ENCODE assay signal across 24 cellular contexts in genomic region chr16:13839577-13839976, GRCh38.
A peak's percentile ranks its signal among the peaks of the same experiment; 100 is the strongest.
DNase-seq lines count a peak whose midpoint lies in the region; ATAC-seq and TF ChIP-seq lines count a peak whose summit lies in the region.
"Had no signal": no experiment of that assay in that cellular context is flagged by ENCODE, and none has a peak within 500 bp of the region (broad histone marks: within the 10 kb centered on the region; RNA-seq: fewer than 3 reads in every experiment).

No MANE protein-coding gene starts in this region.

- intact Hi-C loops in tibial artery (cut with DNase I; ENCODE audit: low total_unique reads), result no loop called here

- H3K27me3 ChIP-seq in GM06990 (replicated peaks; ENCODE audit: control insufficient read depth, insufficient read depth, low read length), result no peaks in the 10 kb centered on the region
- H3K27me3 ChIP-seq in tibial artery, result peaks cover 0 to 2% of the 10 kb centered on the region in 2 donors
- H3K27me3 ChIP-seq in BE2C, result no peaks in the 10 kb centered on the region; the same call in 1 of the 2 replicates

- H3K27ac ChIP-seq in tibial artery, result no peak overlapping the region
- H3K27ac ChIP-seq: heart right ventricle, SK-N-MC had no signal

- no peak for DNase-seq in GM06990 (ENCODE audit: extremely low read depth, insufficient read length)
- DNase-seq in HFF-Myc (ENCODE audit: extremely low read depth, low read depth), result no peak
- DNase-seq in OCI-M1 (lab: John Stamatoyannopoulos, UW), result peak; percentile 8
- peak; percentile 23 for DNase-seq in islet precursor cell
- no peak for DNase-seq in tibial artery
- DNase-seq in NCI-H128 (lab: John Stamatoyannopoulos, UW; ENCODE audit: unreplicated experiment), result no peak
- DNase-seq in BE2C, result no peak
- DNase-seq: activated CD4-positive, alpha-beta T cell treated with anti-CD3 and anti-CD28 coated beads for 36 hours; activated CD8-positive, alpha-beta T cell treated with anti-CD3 and anti-CD28 coated beads, Interleukin-2, amount 10 ng/mL, durations not matched to agents 7 days and 5 days; anterior cingulate cortex; CD4-positive, alpha-beta memory T cell; effector CD4-positive, alpha-beta T cell; EL; foreskin fibroblast; HCEC 1CT; heart right ventricle; NCI-H1105 treated with DMSO at 0.1 percent for 48 hours; NCI-H2029 treated with DMSO at 0.1 percent for 48 hours; NCI-H69; stimulated activated CD4-positive, alpha-beta T cell treated with anti-CD3 and anti-CD28 coated beads, Interleukin-12 subunit alpha, Interleukin-12 subunit beta, amount 100 ng/mL, for 4 hours; stimulated activated naive B cell treated with anti-CD40 and anti-IgM and Interleukin-4, amounts not matched to agents 10 μg/mL and 1 μg/mL and 100 μg/mL, for 72 hours had no signal

- no peak for ATAC-seq in HG03097 (IDR thresholded peaks at IDR 0.05; ENCODE audit: low FRiP score, unreplicated experiment)
- ATAC-seq: activated CD4-positive, alpha-beta T cell treated with anti-CD3 and anti-CD28 coated beads for 36 hours; activated CD8-positive, alpha-beta T cell treated with anti-CD3 and anti-CD28 coated beads, Interleukin-2, amount 10 ng/mL, durations not matched to agents 7 days and 5 days; heart right ventricle; sciatic nerve; stimulated activated naive B cell treated with anti-CD40 and anti-IgM and Interleukin-4, amounts not matched to agents 10 μg/mL and 1 μg/mL and 100 μg/mL, for 72 hours had no signal

- H3K4me1 ChIP-seq in tibial artery, result peaks cover 0 to 9% (median 0%) of the 10 kb centered on the region in 4 donors
- H3K4me1 ChIP-seq in BE2C, result no peaks in the 10 kb centered on the region
- H3K4me1 ChIP-seq: heart right ventricle had no signal

- H3K36me3 ChIP-seq in GM06990 (ENCODE audit: control insufficient read depth, insufficient read depth, low read length) (no peaks in the 10 kb centered on the region), tibial artery (no peaks in the 10 kb centered on the region), BE2C (no peaks in the 10 kb centered on the region)
- H3K36me3 ChIP-seq: heart right ventricle had no signal

- H3K4me3 ChIP-seq in GM06990 (replicated peaks; ENCODE audit: low read depth, low read length), result no peak overlapping the region
- H3K4me3 ChIP-seq in HFF-Myc (replicated peaks; ENCODE audit: low read depth, low read length), result no peak overlapping the region
- no peak overlapping the region for H3K4me3 ChIP-seq in tibial artery
- no peak overlapping the region for H3K4me3 ChIP-seq in BE2C (ENCODE audit: low read depth, low read length)
- H3K4me3 ChIP-seq: heart right ventricle, SK-N-MC had no signal

- TF ChIP-seq CTCF in GM06990 (IDR thresholded peaks at IDR 0.05; ENCODE audit: insufficient read depth, low read length, poor library complexity, severe bottlenecking), result peak; percentile 43
- TF ChIP-seq CTCF in HFF-Myc (IDR thresholded peaks at IDR 0.05; ENCODE audit: low read depth, low read length, missing control alignments), result peak; percentile 16
- TF ChIP-seq CTCF in tibial artery (IDR thresholded peaks at IDR 0.05), result no peak
- no peak for TF ChIP-seq CTCF in BE2C (IDR thresholded peaks at IDR 0.05; ENCODE audit: low read depth, low read length)

- no peaks in the 10 kb centered on the region for H3K9me3 ChIP-seq in tibial artery
- no peaks in the 10 kb centered on the region for H3K9me3 ChIP-seq in BE2C
- H3K9me3 ChIP-seq: heart right ventricle had no signal

Comparison
In these comparisons a context has a peak if more than half of its experiments do, and no peak if none do; other contexts are left out.
1. DNase-seq: peak in OCI-M1 (single experiment) and islet precursor cell (single experiment); none in GM06990 (single experiment), HFF-Myc (single experiment), tibial artery (0 of 2), NCI-H128 (single experiment) and BE2C (single experiment).
2. CTCF ChIP-seq: peak in GM06990 (single experiment) and HFF-Myc (single experiment); none in tibial artery (0 of 2) and BE2C (single experiment).